7 cellular contexts compared by ENCODE assay signal in the genomic region with DNA sequence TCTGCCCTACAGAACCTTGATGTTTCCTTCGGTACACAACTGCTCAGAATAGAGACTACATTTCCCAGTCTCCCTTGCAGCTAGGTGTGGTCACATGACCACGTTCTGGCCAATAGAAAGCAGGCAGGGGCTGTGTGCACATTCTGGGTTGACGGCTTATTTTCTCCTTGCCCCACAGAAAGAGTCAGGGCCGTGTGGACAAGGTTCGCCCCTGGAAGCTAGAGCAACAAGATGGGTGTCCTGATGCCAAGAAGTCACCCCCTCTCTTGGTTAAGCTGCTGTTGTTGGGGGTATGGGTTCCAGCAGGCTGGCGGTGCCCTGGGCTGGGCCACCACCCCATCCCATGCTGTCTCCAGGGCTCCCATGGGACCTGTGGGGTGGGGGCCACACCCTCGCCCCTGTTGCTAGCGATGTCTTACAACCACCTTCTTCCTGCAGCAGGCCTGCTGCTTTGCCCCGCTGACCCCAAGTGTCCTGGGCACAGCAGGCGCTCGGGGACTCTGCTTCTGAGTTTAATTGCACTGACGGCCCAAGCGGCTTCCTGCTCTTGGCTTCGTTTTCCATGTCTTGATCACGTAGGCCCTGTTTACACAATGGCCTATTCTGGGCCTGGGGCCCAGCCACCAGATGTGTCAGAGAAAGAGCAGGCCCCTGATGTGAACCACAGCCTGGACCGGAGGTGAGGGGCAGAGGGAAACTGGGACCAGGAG. TPM values are rescaled to one million over a fixed set of nuclear protein-coding genes. Genes with fewer than 3 reads are reported as not detected.
DNase-seq lines count a peak whose midpoint lies in the region; ATAC-seq and TF ChIP-seq lines count a peak whose summit lies in the region.

No MANE protein-coding gene starts in this region.

- WGBS in lung, 2 donors = 43 to 58% methylated on average over 16 of the region's 16 CpGs

- H3K4me1 Mint-ChIP-seq in stimulated activated effector memory CD8-positive, alpha-beta T cell treated with anti-CD3 and anti-CD28 coated beads, Interleukin-12 subunit alpha, Interleukin-12 subunit beta, amount 100 ng/mL, for 72 hours = no peaks in the 10 kb centered on the region

- H3K27me3 ChIP-seq in lung (ENCODE audit: control insufficient read depth, insufficient read depth) = no peaks in the 10 kb centered on the region

- peaks cover 0 to 1% of the 10 kb centered on the region in 2 donors for H3K36me3 ChIP-seq in lung (ENCODE audit: control insufficient read depth in 2 of 2, insufficient read depth in 2 of 2, low read length in 2 of 2)

- H3K4me3 Mint-ChIP-seq in stimulated activated effector memory CD8-positive, alpha-beta T cell treated with anti-CD3 and anti-CD28 coated beads, Interleukin-12 subunit alpha, Interleukin-12 subunit beta, amount 100 ng/mL, for 72 hours = no peak overlapping the region

- peaks cover 0 to 30% of the 10 kb centered on the region in 2 donors for H3K4me1 ChIP-seq in lung (ENCODE audit: control insufficient read depth in 2 of 2, insufficient read depth in 2 of 2, low read length in 2 of 2)

- H3K9me3 ChIP-seq in lung (ENCODE audit: control insufficient read depth in 2 of 2, insufficient read depth in 1 of 2, low read length in 1 of 2) = no peaks in the 10 kb centered on the region

- DNase-seq in GM12864 (ENCODE audit: low read depth) = peak; percentile 26
- DNase-seq in NCI-H2029 treated with DMSO at 0.1 percent for 48 hours (lab: John Stamatoyannopoulos, UW) = peak; percentile 92
- peak; percentile 78 for DNase-seq in ecto neural progenitor cell (ENCODE audit: low spot score)
- DNase-seq in lung (ENCODE audit: low spot score) = peak; percentile 82
- DNase-seq in stimulated activated effector memory CD8-positive, alpha-beta T cell treated with anti-CD3 and anti-CD28 coated beads, Interleukin-12 subunit alpha, Interleukin-12 subunit beta, amount 100 ng/mL, for 72 hours (ENCODE audit: low spot score in 2 of 2) = peak in 1 of 2 donors; percentile 77

- peak; percentile 79 for ATAC-seq in HG02678 (IDR thresholded peaks at IDR 0.05; ENCODE audit: unreplicated experiment)
- peak; percentile 58 for ATAC-seq in lung (ENCODE audit: insufficient read depth, low FRiP score)
- peak; percentile 79 for ATAC-seq in stimulated activated effector memory CD8-positive, alpha-beta T cell treated with anti-CD3 and anti-CD28 coated beads, Interleukin-12 subunit alpha, Interleukin-12 subunit beta, amount 100 ng/mL, for 72 hours

- peak overlapping the region; percentile 14 for H3K27ac Mint-ChIP-seq in stimulated activated effector memory CD8-positive, alpha-beta T cell treated with anti-CD3 and anti-CD28 coated beads, Interleukin-12 subunit alpha, Interleukin-12 subunit beta, amount 100 ng/mL, for 72 hours

- H3K4me3 ChIP-seq in GM12864 (ENCODE audit: low read depth, low read length) (no peak overlapping the region), lung (no peak overlapping the region)

- no peaks in the 10 kb centered on the region for H3K9me3 Mint-ChIP-seq in stimulated activated effector memory CD8-positive, alpha-beta T cell treated with anti-CD3 and anti-CD28 coated beads, Interleukin-12 subunit alpha, Interleukin-12 subunit beta, amount 100 ng/mL, for 72 hours

- TF ChIP-seq CTCF in GM12864 (IDR thresholded peaks at IDR 0.05; ENCODE audit: low read depth, low read length, missing control alignments) (no peak), VCaP (conservative IDR thresholded peaks at IDR 0.05) (no peak), lung (IDR thresholded peaks at IDR 0.05; ENCODE audit: control extremely low read depth, extremely low read depth) (no peak)

- H3K36me3 Mint-ChIP-seq in stimulated activated effector memory CD8-positive, alpha-beta T cell treated with anti-CD3 and anti-CD28 coated beads, Interleukin-12 subunit alpha, Interleukin-12 subunit beta, amount 100 ng/mL, for 72 hours = peaks cover 7% of the 10 kb centered on the region

- peak overlapping the region; percentile 98 for H3K27ac ChIP-seq in VCaP
- H3K27ac ChIP-seq in lung (ENCODE audit: low read depth in 1 of 2, low read length in 1 of 2) = peak overlapping the region; percentile 71 to 89

RNA-seq across cellular contexts. Expression of a gene that starts 24.9 kb away (rescaled TPM):
- total RNA-seq in lung = 10 to 100 TPM; 46.0 to 51.2 TPM
- polyA plus RNA-seq in lung = 100 to 1,000 TPM in 1 of 2 donors, 10 to 100 TPM in 1; 30.7 to 102 TPM
